In the genomic region with DNA sequence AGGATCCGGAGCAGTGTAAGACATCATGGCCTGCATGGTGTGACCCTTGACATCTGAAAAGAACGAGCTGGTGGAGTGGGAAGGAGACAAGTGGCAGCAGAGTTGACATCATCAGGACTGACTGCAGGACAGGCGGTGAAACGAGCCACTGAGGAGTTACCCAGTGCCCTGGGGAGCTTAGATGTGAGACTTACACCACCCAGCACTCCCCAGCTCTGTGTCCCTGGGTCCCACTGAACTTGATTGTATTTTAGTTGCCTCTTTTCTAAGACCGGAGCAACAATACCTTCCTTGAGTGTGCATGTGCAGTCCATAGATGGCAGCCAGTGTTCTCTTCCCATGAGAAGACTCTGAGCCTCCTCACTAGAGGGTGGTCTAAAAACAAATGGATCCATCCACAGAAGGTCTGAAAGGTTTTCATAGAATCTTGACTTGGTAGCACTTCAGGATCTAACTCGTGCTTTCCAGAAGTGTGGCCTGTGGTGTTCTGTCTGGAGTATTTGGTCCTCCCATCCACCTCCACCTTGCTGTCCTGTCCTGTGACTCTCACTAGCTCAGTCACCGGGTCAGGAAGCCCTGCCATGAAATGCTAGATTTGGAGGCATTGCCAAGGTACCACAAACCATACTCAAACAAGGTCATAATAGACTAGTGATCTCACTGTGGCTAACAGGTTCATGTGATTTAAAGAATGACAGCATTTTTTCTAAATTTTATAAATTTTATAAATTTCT, we compare ENCODE assay signal across 17 cellular contexts. TPM values are rescaled to one million over a fixed set of nuclear protein-coding genes. Genes with fewer than 3 reads are reported as not detected.
DNase-seq lines count a peak whose midpoint lies in the region; ATAC-seq and TF ChIP-seq lines count a peak whose summit lies in the region.
"Had no signal": no experiment of that assay in that cellular context is flagged by ENCODE, and none has a peak within 500 bp of the region (broad histone marks: within the 10 kb centered on the region; RNA-seq: fewer than 3 reads in every experiment).

No MANE protein-coding gene starts in this region.

- no peak for TF ChIP-seq CTCF in CD14-positive monocyte (IDR thresholded peaks at IDR 0.05)
- TF ChIP-seq CTCF in HL-60 (IDR thresholded peaks at IDR 0.05; ENCODE audit: insufficient read depth, low read length), result no peak
- TF ChIP-seq CTCF in foreskin keratinocyte (conservative IDR thresholded peaks at IDR 0.05), result no peak

- H3K27ac ChIP-seq in HL-60 (replicated peaks) (peak overlapping the region; percentile 82), foreskin keratinocyte (no peak overlapping the region)
- H3K27ac ChIP-seq: gastrocnemius medialis, left ventricle myocardium inferior had no signal

- H3K27me3 Mint-ChIP-seq in CD14-positive monocyte (ENCODE audit: low read depth in 3 of 3), result no peaks in the 10 kb centered on the region
- H3K27me3 Mint-ChIP-seq in activated T-helper 17 cell treated with anti-CD3 and anti-CD28 coated beads, Interleukin-2, amount 50 U/mL, for 72 hours, result no peaks in the 10 kb centered on the region
- no peaks in the 10 kb centered on the region for H3K27me3 Mint-ChIP-seq in natural killer cell treated with Interleukin-12 subunit alpha and Interleukin-12 subunit beta and Interleukin-15 and Interleukin-18, amount 100 ng/mL, for 72 hours

- peaks cover 0 to 2% (median 0%) of the 10 kb centered on the region in 7 donors for H3K9me3 Mint-ChIP-seq in CD14-positive monocyte
- no peaks in the 10 kb centered on the region for H3K9me3 Mint-ChIP-seq in activated T-helper 17 cell treated with anti-CD3 and anti-CD28 coated beads, Interleukin-2, amount 50 U/mL, for 72 hours
- peaks cover 5% of the 10 kb centered on the region for H3K9me3 Mint-ChIP-seq in natural killer cell treated with Interleukin-12 subunit alpha and Interleukin-12 subunit beta and Interleukin-15 and Interleukin-18, amount 100 ng/mL, for 72 hours

- peak overlapping the region in 6 of 7 donors; percentile 34 to 89 (median 64) for H3K27ac Mint-ChIP-seq in CD14-positive monocyte
- H3K27ac Mint-ChIP-seq in activated T-helper 17 cell treated with anti-CD3 and anti-CD28 coated beads, Interleukin-2, amount 50 U/mL, for 72 hours, result peak overlapping the region; percentile 95
- H3K27ac Mint-ChIP-seq in natural killer cell treated with Interleukin-12 subunit alpha and Interleukin-12 subunit beta and Interleukin-15 and Interleukin-18, amount 100 ng/mL, for 72 hours, result no peak overlapping the region
- H3K27ac Mint-ChIP-seq: progenitor cell of endocrine pancreas had no signal

- no peak overlapping the region for H3K4me3 ChIP-seq in HL-60 (replicated peaks; ENCODE audit: insufficient read depth, low read length)
- H3K4me3 ChIP-seq: gastrocnemius medialis, left ventricle myocardium inferior had no signal

- no peak for DNase-seq in CD14-positive monocyte (ENCODE audit: low spot score)
- DNase-seq in HL-60 (ENCODE audit: low read depth in 1 of 2, low spot score in 1 of 2), result no peak
- DNase-seq in natural killer cell treated with Interleukin-12 subunit alpha and Interleukin-12 subunit beta and Interleukin-15 and Interleukin-18, amount 100 ng/mL, for 72 hours (ENCODE audit: low spot score), result no peak
- DNase-seq in NCI-H526 (lab: John Stamatoyannopoulos, UW), result no peak
- no peak for DNase-seq in DMS 273 treated with DMSO at 0.1 percent for 48 hours (lab: John Stamatoyannopoulos, UW)
- DNase-seq in foreskin keratinocyte, result no peak
- no peak for DNase-seq in NCI-H1105 (lab: John Stamatoyannopoulos, UW)
- DNase-seq: amygdala, DMS79, gastrocnemius medialis, left ventricle myocardium inferior, NCI-H146, NCI-H226, Right ventricle myocardium superior had no signal

- H3K4me1 ChIP-seq in foreskin keratinocyte, result no peaks in the 10 kb centered on the region
- H3K4me1 ChIP-seq: gastrocnemius medialis, left ventricle myocardium inferior had no signal

- no peaks in the 10 kb centered on the region for H3K27me3 ChIP-seq in HL-60 (ENCODE audit: insufficient read depth, poor library complexity, severe bottlenecking)
- H3K27me3 ChIP-seq in foreskin keratinocyte, result no peaks in the 10 kb centered on the region
- H3K27me3 ChIP-seq: gastrocnemius medialis had no signal

- peak; percentile 12 for ATAC-seq in activated T-helper 17 cell treated with anti-CD3 and anti-CD28 coated beads, Interleukin-2, amount 50 U/mL, for 72 hours (replicated peaks)
- peak in 1 of 2 donors; percentile 43 for ATAC-seq in natural killer cell treated with Interleukin-12 subunit alpha and Interleukin-12 subunit beta and Interleukin-15 and Interleukin-18, amount 100 ng/mL, for 72 hours
- no peak for ATAC-seq in foreskin keratinocyte
- ATAC-seq: gastrocnemius medialis had no signal

- H3K4me1 Mint-ChIP-seq in CD14-positive monocyte, result peaks cover 48% of the 10 kb centered on the region
- peaks cover 70% of the 10 kb centered on the region for H3K4me1 Mint-ChIP-seq in activated T-helper 17 cell treated with anti-CD3 and anti-CD28 coated beads, Interleukin-2, amount 50 U/mL, for 72 hours
- peaks cover 85 to 94% of the 10 kb centered on the region in 2 donors for H3K4me1 Mint-ChIP-seq in natural killer cell treated with Interleukin-12 subunit alpha and Interleukin-12 subunit beta and Interleukin-15 and Interleukin-18, amount 100 ng/mL, for 72 hours (ENCODE audit: low read depth in 2 of 2)

- H3K36me3 Mint-ChIP-seq in CD14-positive monocyte, result peaks cover 74 to 96% of the 10 kb centered on the region in 2 donors
- peaks cover 100% of the 10 kb centered on the region for H3K36me3 Mint-ChIP-seq in activated T-helper 17 cell treated with anti-CD3 and anti-CD28 coated beads, Interleukin-2, amount 50 U/mL, for 72 hours (ENCODE audit: low read depth)
- H3K36me3 Mint-ChIP-seq in natural killer cell treated with Interleukin-12 subunit alpha and Interleukin-12 subunit beta and Interleukin-15 and Interleukin-18, amount 100 ng/mL, for 72 hours, result peaks cover 56% of the 10 kb centered on the region

- intact Hi-C loops in CD14-positive monocyte (cut with micrococcal nuclease), result no loop called here

- no peak overlapping the region for H3K4me3 Mint-ChIP-seq in CD14-positive monocyte
- H3K4me3 Mint-ChIP-seq in activated T-helper 17 cell treated with anti-CD3 and anti-CD28 coated beads, Interleukin-2, amount 50 U/mL, for 72 hours, result no peak overlapping the region
- peak overlapping the region; percentile 88 for H3K4me3 Mint-ChIP-seq in natural killer cell treated with Interleukin-12 subunit alpha and Interleukin-12 subunit beta and Interleukin-15 and Interleukin-18, amount 100 ng/mL, for 72 hours

RNA-seq across cellular contexts. Expression of a gene that starts 59.0 kb away (rescaled TPM):
- 10 to 100 TPM; 38.4 to 80.2 TPM for polyA plus RNA-seq in CD14-positive monocyte
- 100 to 1,000 TPM; 253 to 343 TPM for total RNA-seq in activated T-helper 17 cell treated with anti-CD3 and anti-CD28 coated beads, Interleukin-2, amount 50 U/mL, for 72 hours
- 100 to 1,000 TPM; 290 to 416 TPM for total RNA-seq in natural killer cell treated with Interleukin-12 subunit alpha and Interleukin-12 subunit beta and Interleukin-15 and Interleukin-18, amount 100 ng/mL, for 72 hours
- total RNA-seq in foreskin keratinocyte, result not detected in 2 replicates
- not detected in 2 replicates for polyA plus RNA-seq in foreskin keratinocyte
- total RNA-seq: LHCN-M2 had no signal

Comparison
In these comparisons a context has a peak if more than half of its experiments do, and no peak if none do; other contexts are left out.
1. H3K27ac Mint-ChIP-seq: peak in CD14-positive monocyte (6 of 7) and activated T-helper 17 cell treated with anti-CD3 and anti-CD28 coated beads, Interleukin-2, amount 50 U/mL, for 72 hours (single experiment); none in natural killer cell treated with Interleukin-12 subunit alpha and Interleukin-12 subunit beta and Interleukin-15 and Interleukin-18, amount 100 ng/mL, for 72 hours (0 of 2).
2. RNA of a gene that starts 59.0 kb away (total RNA-seq): 290 to 416 TPM in natural killer cell treated with Interleukin-12 subunit alpha and Interleukin-12 subunit beta and Interleukin-15 and Interleukin-18, amount 100 ng/mL, for 72 hours and 253 to 343 TPM in activated T-helper 17 cell treated with anti-CD3 and anti-CD28 coated beads, Interleukin-2, amount 50 U/mL, for 72 hours; not detected in foreskin keratinocyte; every median in the first group is over 100 times any median in the second.